In the genomic region with DNA sequence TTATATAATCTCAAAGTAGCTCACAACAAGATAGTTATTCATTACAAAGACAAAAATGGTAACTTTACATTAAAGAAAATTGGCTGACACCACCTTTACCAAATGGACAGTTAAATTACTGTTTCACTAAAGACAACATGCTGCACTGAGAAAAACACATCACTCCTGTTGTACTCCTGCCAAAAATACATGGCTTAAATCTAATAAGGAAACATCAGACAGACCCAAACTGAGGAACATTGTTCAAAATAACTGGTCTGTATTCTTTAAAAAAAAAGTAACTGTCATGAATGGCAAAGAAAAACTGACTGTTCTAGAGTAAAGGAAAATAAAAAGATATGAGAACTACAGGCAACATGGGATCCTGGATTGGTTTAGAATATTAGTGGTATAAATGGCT, we compare ENCODE assay signal across 23 cellular contexts.
"Had no signal": no experiment of that assay in that cellular context is flagged by ENCODE, and none has a peak within 500 bp of the region (broad histone marks: within the 10 kb centered on the region; RNA-seq: fewer than 3 reads in every experiment).

No MANE protein-coding gene starts in this region.

- H3K27ac Mint-ChIP-seq: immature natural killer cell; naive B cell; natural killer cell; progenitor cell of endocrine pancreas; stimulated activated memory B cell treated with anti-CD40 and anti-IgM and Interleukin-4, amounts not matched to agents 10 μg/mL and 1 μg/mL and 100 μg/mL, for 72 hours; stimulated activated naive CD8-positive, alpha-beta T cell treated with anti-CD3 and anti-CD28 coated beads, Interleukin-15, amount 100 ng/mL, for 72 hours; type B pancreatic cell had no signal

- FAIRE-seq: islet of Langerhans had no signal

- H3K9me3 Mint-ChIP-seq: immature natural killer cell; natural killer cell; stimulated activated naive CD8-positive, alpha-beta T cell treated with anti-CD3 and anti-CD28 coated beads, Interleukin-15, amount 100 ng/mL, for 72 hours; type B pancreatic cell had no signal

- H3K4me3 Mint-ChIP-seq: immature natural killer cell; naive B cell; natural killer cell; stimulated activated memory B cell treated with anti-CD40 and anti-IgM and Interleukin-4, amounts not matched to agents 10 μg/mL and 1 μg/mL and 100 μg/mL, for 72 hours; stimulated activated naive CD8-positive, alpha-beta T cell treated with anti-CD3 and anti-CD28 coated beads, Interleukin-15, amount 100 ng/mL, for 72 hours; type B pancreatic cell had no signal

- H3K4me1 Mint-ChIP-seq: immature natural killer cell; naive B cell; natural killer cell; stimulated activated memory B cell treated with anti-CD40 and anti-IgM and Interleukin-4, amounts not matched to agents 10 μg/mL and 1 μg/mL and 100 μg/mL, for 72 hours; stimulated activated naive CD8-positive, alpha-beta T cell treated with anti-CD3 and anti-CD28 coated beads, Interleukin-15, amount 100 ng/mL, for 72 hours had no signal

- H3K27me3 Mint-ChIP-seq: progenitor cell of endocrine pancreas, type B pancreatic cell had no signal

- H3K36me3 Mint-ChIP-seq: immature natural killer cell; naive B cell; natural killer cell; stimulated activated memory B cell treated with anti-CD40 and anti-IgM and Interleukin-4, amounts not matched to agents 10 μg/mL and 1 μg/mL and 100 μg/mL, for 72 hours; type B pancreatic cell had no signal

- DNase-seq: immature natural killer cell; kidney; left colon; left lung; lower lobe of right lung; mammary epithelial cell; mesenchymal stem cell; naive B cell; natural killer cell; ovary; right lobe of liver; stimulated activated CD4-positive, alpha-beta T cell treated with anti-CD3 and anti-CD28 coated beads, Interleukin-1b, Interleukin-23, amount 100 ng/mL, for 48 hours; stimulated activated CD4-positive, alpha-beta T cell treated with anti-CD3 and anti-CD28 coated beads, Interleukin-2, amount 100 ng/mL, for 48 hours; stimulated activated CD4-positive, alpha-beta T cell treated with anti-CD3 and anti-CD28 coated beads, Interleukin-4, amount 100 ng/mL, for 4 hours; stimulated activated CD8-positive, alpha-beta memory T cell treated with anti-CD3 and anti-CD28 coated beads, Interleukin-4, amount 100 ng/mL, for 48 hours; stimulated activated naive CD4-positive, alpha-beta T cell treated with Interleukin-2 at 50 U/mL for 16 hours; stimulated activated naive CD8-positive, alpha-beta T cell treated with anti-CD3 and anti-CD28 coated beads, Interleukin-15, amount 100 ng/mL, for 72 hours; substantia nigra; uterus had no signal
